8 cellular contexts compared by ENCODE assay signal in the genomic region with DNA sequence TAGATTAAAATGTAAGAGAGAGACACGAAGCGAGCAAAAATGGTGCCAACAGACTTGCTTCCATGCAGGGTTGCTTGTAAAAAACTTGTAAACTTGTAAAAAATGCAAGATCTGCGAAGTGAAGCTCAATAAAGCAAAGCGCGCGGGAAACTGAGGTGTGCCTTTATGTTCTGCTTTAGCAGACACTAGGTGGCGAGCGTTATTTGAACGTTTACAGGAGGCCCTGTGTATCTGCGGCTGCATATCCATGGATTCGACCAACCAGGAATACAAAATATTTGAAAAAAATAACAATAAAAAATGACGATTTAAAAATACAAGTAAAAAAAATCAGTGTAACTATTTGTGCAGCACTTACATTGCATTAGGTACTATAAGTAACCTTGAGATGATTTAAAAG. TPM values are rescaled to one million over a fixed set of nuclear protein-coding genes. Genes with fewer than 3 reads are reported as not detected.
DNase-seq lines count a peak whose midpoint lies in the region; ATAC-seq and TF ChIP-seq lines count a peak whose summit lies in the region.

No MANE protein-coding gene starts in this region.

- H3K4me3 ChIP-seq in SK-N-SH (ENCODE audit: low read depth in 2 of 2, low read length in 1 of 2) (peak overlapping the region; percentile 60 to 97; a peak in 3 of 4 replicates), skeletal muscle cell (ENCODE audit: low read depth, low read length) (peak overlapping the region; percentile 78), aorta (ENCODE audit: low read length in 2 of 2) (no peak overlapping the region)

- H2AFZ ChIP-seq in SK-N-SH (ENCODE audit: low read depth) = no peak overlapping the region

- H3K4me2 ChIP-seq in SK-N-SH = peak overlapping the region; percentile 81

- H3K79me2 ChIP-seq in SK-N-SH (ENCODE audit: insufficient read depth) = peaks cover 67% of the 10 kb centered on the region

- H3K9me3 ChIP-seq in SK-N-SH (no peaks in the 10 kb centered on the region), aorta (ENCODE audit: control insufficient read depth, low read length) (no peaks in the 10 kb centered on the region)

- ATAC-seq in aorta (ENCODE audit: low FRiP score) = no peak
- no peak for ATAC-seq in GM18867 (IDR thresholded peaks at IDR 0.05; ENCODE audit: unreplicated experiment)

- intact Hi-C loops in aorta (cut with DNase I) = loop anchor here (5.0 kb wide), 3 partner anchors 67 to 132 kb away; a partner anchor contains a TSS

- POLR2A ChIA-PET in SK-N-SH (lab: Yijun Ruan, JAX) = no interaction called here

- 37% methylated on average over 12 of the region's 12 CpGs for WGBS in SK-N-SH (ENCODE audit: low lambda C conversion rate)
- 46 to 56% methylated on average over 12 of the region's 12 CpGs for WGBS in aorta, 2 donors

- H3F3A ChIP-seq in SK-N-SH (replicated peaks; ENCODE audit: insufficient read depth) = peaks cover 11% of the 10 kb centered on the region

- no peak for TF ChIP-seq EP300 in SK-N-SH (IDR thresholded peaks at IDR 0.05; ENCODE audit: borderline replicate concordance in 1 of 2, low read depth in 1 of 2, low read length in 1 of 2)

- peak; percentile 70 for TF ChIP-seq RAD21 in SK-N-SH (IDR thresholded peaks at IDR 0.05; ENCODE audit: low read length)

- H4K20me1 ChIP-seq in SK-N-SH (ENCODE audit: insufficient read depth) = peaks cover 50% of the 10 kb centered on the region

- H3K27me3 ChIP-seq in SK-N-SH (ENCODE audit: insufficient read depth) = no peaks in the 10 kb centered on the region
- H3K27me3 ChIP-seq in aorta (ENCODE audit: control insufficient read depth in 1 of 2, insufficient read depth in 2 of 2, low read length in 1 of 2) = no peaks in the 10 kb centered on the region

- no peak overlapping the region for H3K27ac ChIP-seq in 22Rv1
- H3K27ac ChIP-seq in SK-N-SH (ENCODE audit: low read depth in 2 of 2, low read length in 1 of 2) = no peak overlapping the region
- H3K27ac ChIP-seq in aorta (ENCODE audit: low read depth in 1 of 2, low read length in 2 of 2) = no peak overlapping the region

- H3K36me3 ChIP-seq in SK-N-SH (replicated peaks in 1 of 2; ENCODE audit: control insufficient read depth in 1 of 2, insufficient read depth in 2 of 2, low read length in 1 of 2) (peaks cover 35 to 40% of the 10 kb centered on the region in 2 experiments), aorta (ENCODE audit: control insufficient read depth in 1 of 2, insufficient read depth in 2 of 2, low read length in 1 of 2) (no peaks in the 10 kb centered on the region)

- H3K9ac ChIP-seq in SK-N-SH = peak overlapping the region; percentile 77; the same call in 1 of the 2 replicates

- peak; percentile 36; the same call in 1 of the 2 replicates for TF ChIP-seq CTCF in 22Rv1 (IDR thresholded peaks at IDR 0.05)
- peak; percentile 9 for TF ChIP-seq CTCF in GM12873 (IDR thresholded peaks at IDR 0.05; ENCODE audit: insufficient read depth, low read depth, low read length, missing control alignments)
- peak; percentile 65 for TF ChIP-seq CTCF in SK-N-SH (IDR thresholded peaks at IDR 0.05)

- CTCF ChIA-PET in SK-N-SH (lab: Yijun Ruan, JAX) = interaction anchor here (0.6 to 6.2 kb wide), 36 partner anchors 9 to 422 kb away, joined by 3 to 54 read pairs (median 6); a partner anchor contains a TSS

- H3K4me1 ChIP-seq in SK-N-SH (ENCODE audit: control insufficient read depth in 1 of 2, insufficient read depth in 2 of 2, low read depth in 1 of 2, low read length in 1 of 2) (peaks cover 0 to 28% of the 10 kb centered on the region in 2 experiments; a peak in 2 of 4 replicates), aorta (ENCODE audit: control insufficient read depth in 1 of 2, insufficient read depth in 2 of 2, low read length in 2 of 2) (no peaks in the 10 kb centered on the region)

- no peak for TF ChIP-seq POLR2A in erythroblast (IDR thresholded peaks at IDR 0.05; ENCODE audit: low read length)

- no peaks in the 10 kb centered on the region for H3K9me2 ChIP-seq in SK-N-SH

- DNase-seq in SK-N-SH = peak; percentile 64
- peak; percentile 28 to 44 for DNase-seq in erythroblast (lab: John Stamatoyannopoulos, UW)
- DNase-seq in skeletal muscle cell (ENCODE audit: low read depth) = peak; percentile 23
- DNase-seq in aorta = no peak
- DNase-seq in ecto neural progenitor cell (ENCODE audit: low spot score) = no peak

TF ChIP-seq in SK-N-SH, 30 proteins besides CTCF, POLR2A, EP300 and RAD21:
- TF ChIP-seq, protein P1, sequence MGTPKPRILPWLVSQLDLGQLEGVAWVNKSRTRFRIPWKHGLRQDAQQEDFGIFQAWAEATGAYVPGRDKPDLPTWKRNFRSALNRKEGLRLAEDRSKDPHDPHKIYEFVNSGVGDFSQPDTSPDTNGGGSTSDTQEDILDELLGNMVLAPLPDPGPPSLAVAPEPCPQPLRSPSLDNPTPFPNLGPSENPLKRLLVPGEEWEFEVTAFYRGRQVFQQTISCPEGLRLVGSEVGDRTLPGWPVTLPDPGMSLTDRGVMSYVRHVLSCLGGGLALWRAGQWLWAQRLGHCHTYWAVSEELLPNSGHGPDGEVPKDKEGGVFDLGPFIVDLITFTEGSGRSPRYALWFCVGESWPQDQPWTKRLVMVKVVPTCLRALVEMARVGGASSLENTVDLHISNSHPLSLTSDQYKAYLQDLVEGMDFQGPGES (IDR thresholded peaks at IDR 0.05; ENCODE audit: low read depth, low read length) = no peak
- no peak for TF ChIP-seq RXRA (IDR thresholded peaks at IDR 0.05; ENCODE audit: borderline replicate concordance, low read depth)
- TF ChIP-seq SMC3 (IDR thresholded peaks at IDR 0.05; ENCODE audit: low read depth, low read length) = peak; percentile 53
- TF ChIP-seq EZH2phosphoT487 (IDR thresholded peaks at IDR 0.05; ENCODE audit: borderline replicate concordance, low read depth) = no peak
- TF ChIP-seq TEAD4 (IDR thresholded peaks at IDR 0.05; ENCODE audit: borderline replicate concordance, insufficient read depth) = no peak
TF ChIP-seq in SK-N-SH: peak in this region for 1.

RNA-seq across cellular contexts. Expression of a gene that starts 1.5 kb away (rescaled TPM):
- polyA plus RNA-seq in SK-N-SH (2012; rRNA removed) = 129 and 149 TPM in 2 replicates
- 55.4 and 71.0 TPM in 2 replicates for polyA plus RNA-seq in SK-N-SH (2012; cell fraction: cytosol; rRNA removed)
- polyA plus RNA-seq in SK-N-SH (2012; cell fraction: nucleus; rRNA removed) = 527 and 606 TPM in 2 replicates
- total RNA-seq in aorta = 10 to 100 TPM; 79.5 to 83.6 TPM
- polyA plus RNA-seq in aorta = 10 to 100 TPM; 46.8 to 60.0 TPM

RNA-seq across cellular contexts. Expression of a gene that starts 17.8 kb away (rescaled TPM):
- polyA plus RNA-seq in SK-N-SH (2012; rRNA removed) (89.0 and 125 TPM in 2 replicates), aorta (10 to 100 TPM; 35.7 to 88.0 TPM)
- polyA plus RNA-seq in SK-N-SH (2012; cell fraction: cytosol; rRNA removed) = 116 and 122 TPM in 2 replicates
- polyA plus RNA-seq in SK-N-SH (2012; cell fraction: nucleus; rRNA removed) = 31.5 and 38.2 TPM in 2 replicates
- 10 to 100 TPM; 63.2 to 68.9 TPM for total RNA-seq in aorta

Comparison
In these comparisons a context has a peak if more than half of its experiments do, and no peak if none do; other contexts are left out.
1. CTCF ChIP-seq: peak in every context shown above with its lines; median percentile 65 in SK-N-SH; 36 in 22Rv1; 9 in GM12873.
2. DNase-seq: peak in SK-N-SH (single experiment), erythroblast (2 of 2) and skeletal muscle cell (single experiment); none in aorta (0 of 2) and ecto neural progenitor cell (single experiment).
3. H3K4me3 ChIP-seq: peak in SK-N-SH (2 of 2) and skeletal muscle cell (single experiment); none in aorta (0 of 2).